ENCODE assay signal across 33 cellular contexts in genomic region chr4:119823045-119823444, GRCh38.
"Had no signal": no experiment of that assay in that cellular context is flagged by ENCODE, and none has a peak within 500 bp of the region (broad histone marks: within the 10 kb centered on the region; RNA-seq: fewer than 3 reads in every experiment).

No MANE protein-coding gene starts in this region.

- DNase-seq: activated effector memory CD4-positive, alpha-beta T cell treated with anti-CD3 and anti-CD28 coated beads, Interleukin-2, amount 50 U/mL, for 16 hours; activated effector memory CD4-positive, alpha-beta T cell treated with Interleukin-2 at 50 U/mL for 16 hours; activated gamma-delta T cell; activated gamma-delta T cell treated with Interleukin-2 at 50 U/mL for 16 hours; activated naive CD4-positive, alpha-beta T cell; activated naive CD4-positive, alpha-beta T cell treated with anti-CD3 and anti-CD28 coated beads for 36 hours; activated naive CD4-positive, alpha-beta T cell treated with anti-CD3 and anti-CD28 coated beads, Interleukin-2, amount 10 ng/mL, durations not matched to agents 7 days and 5 days; activated naive CD4-positive, alpha-beta T cell treated with anti-CD3 and anti-CD28 coated beads, Interleukin-2, amount 50 U/mL, for 16 hours; activated naive CD4-positive, alpha-beta T cell treated with Interleukin-2 at 50 U/mL for 16 hours; activated naive CD8-positive, alpha-beta T cell treated with anti-CD3 and anti-CD28 coated beads for 36 hours; activated naive CD8-positive, alpha-beta T cell treated with anti-CD3 and anti-CD28 coated beads, Interleukin-2, amount 10 ng/mL, durations not matched to agents 7 days and 5 days; activated naive CD8-positive, alpha-beta T cell treated with anti-CD3 and anti-CD28 coated beads, Interleukin-2, amount 50 U/mL, for 24 hours; activated T-cell treated with anti-CD3 and anti-CD28 coated beads, Interleukin-2, amount 50 U/mL, for 24 hours; activated T-cell treated with anti-CD3 and anti-CD28 coated beads, Interleukin-2, amount 50 U/mL, for 4 hours; activated T-cell treated with anti-CD3 and anti-CD28 coated beads, Interleukin-2, amount 50 U/mL, for 48 hours; activated T-cell treated with anti-CD3 and anti-CD28 coated beads, Interleukin-2, amount 50 U/mL, for 72 hours; adrenal gland; amniotic stem cell; amygdala; anterior cingulate cortex; aorta; body of pancreas; brain microvascular endothelial cell; caudate nucleus; central memory CD4-positive, alpha-beta T cell; cerebellar nuclear complex had no signal

- ATAC-seq: activated naive CD4-positive, alpha-beta T cell treated with anti-CD3 and anti-CD28 coated beads, Interleukin-2, amount 50 U/mL, for 72 hours; activated naive CD8-positive, alpha-beta T cell treated with anti-CD3 and anti-CD28 coated beads, Interleukin-2, amount 50 U/mL, for 24 hours; activated T-cell treated with anti-CD3 and anti-CD28 coated beads, Interleukin-2, amount 50 U/mL, for 4 hours; activated T-cell treated with anti-CD3 and anti-CD28 coated beads, Interleukin-2, amount 50 U/mL, for 72 hours; activated T-helper 17 cell treated with anti-CD3 and anti-CD28 coated beads, Interleukin-2, amount 50 U/mL, for 72 hours; body of pancreas had no signal

- FAIRE-seq: astrocyte, bronchial epithelial cell had no signal

- H3K27ac ChIP-seq: adrenal gland, ascending aorta, body of pancreas, brain microvascular endothelial cell, breast epithelium, cardiac muscle cell had no signal

- H3K36me3 ChIP-seq: adrenal gland, ascending aorta, brain microvascular endothelial cell, breast epithelium, cardiac muscle cell had no signal

- H3K9me3 ChIP-seq: adrenal gland, ascending aorta, body of pancreas had no signal

- H3K4me3 ChIP-seq: adrenal gland, ascending aorta, body of pancreas, breast epithelium, cardiac muscle cell had no signal

- H3K27me3 ChIP-seq: adrenal gland, ascending aorta, body of pancreas, brain microvascular endothelial cell, breast epithelium, cardiac muscle cell had no signal

- H3K4me1 ChIP-seq: adrenal gland, ascending aorta, body of pancreas, breast epithelium had no signal
